ENCODE assay signal across 19 cellular contexts in the genomic region with DNA sequence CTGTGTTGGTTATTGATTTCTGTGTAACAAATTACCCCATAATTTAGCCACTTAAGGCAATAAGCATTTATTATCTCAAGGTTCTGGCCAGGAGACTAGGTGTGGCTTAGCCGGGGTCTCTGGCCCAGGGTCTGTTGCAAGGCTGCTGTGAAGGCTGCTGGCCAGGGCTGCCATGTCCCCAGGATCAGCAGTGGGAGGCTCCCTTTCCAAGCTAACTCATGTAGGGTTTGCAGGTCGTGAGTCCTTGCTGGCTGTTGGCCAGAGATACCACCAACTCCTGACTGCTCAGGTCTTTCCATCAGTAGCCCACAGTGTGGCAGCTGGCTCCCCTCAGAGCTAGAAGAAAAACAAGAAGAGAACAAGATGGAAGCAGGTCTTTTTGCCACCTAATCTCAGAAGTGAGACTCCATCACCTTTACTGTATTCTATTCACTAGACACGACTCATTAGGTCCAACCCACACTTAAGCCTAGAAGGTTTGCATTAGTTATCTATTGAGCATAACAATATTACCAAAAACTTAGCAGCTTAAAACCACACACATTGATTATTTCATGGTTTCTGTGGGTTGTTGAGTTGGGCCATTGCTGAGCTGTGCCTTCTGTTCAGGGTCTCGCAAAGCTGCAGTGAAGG.
DNase-seq lines count a peak whose midpoint lies in the region; ATAC-seq, FAIRE-seq and TF ChIP-seq lines count a peak whose summit lies in the region.
"Had no signal": no experiment of that assay in that cellular context is flagged by ENCODE, and none has a peak within 500 bp of the region (broad histone marks: within the 10 kb centered on the region; RNA-seq: fewer than 3 reads in every experiment).

No MANE protein-coding gene starts in this region.

- H3K27ac Mint-ChIP-seq in activated T-cell treated with anti-CD3 and anti-CD28 coated beads, Interleukin-2, amount 50 U/mL, for 24 hours, result peak overlapping the region; percentile 30
- H3K27ac Mint-ChIP-seq in activated naive CD8-positive, alpha-beta T cell treated with anti-CD3 and anti-CD28 coated beads for 36 hours, result no peak overlapping the region

- peaks cover 18% of the 10 kb centered on the region for H3K4me1 Mint-ChIP-seq in activated T-cell treated with anti-CD3 and anti-CD28 coated beads, Interleukin-2, amount 50 U/mL, for 24 hours (ENCODE audit: low read depth)
- peaks cover 6% of the 10 kb centered on the region for H3K4me1 Mint-ChIP-seq in activated naive CD8-positive, alpha-beta T cell treated with anti-CD3 and anti-CD28 coated beads for 36 hours

- H2BK120ac ChIP-seq in IMR-90 (ENCODE audit: low read depth, low read length), result no peak overlapping the region

- H3K4me3 ChIP-seq in IMR-90 (ENCODE audit: insufficient read depth, low read depth, low read length), result no peak overlapping the region
- no peak overlapping the region for H3K4me3 ChIP-seq in small intestine (ENCODE audit: low read depth in 1 of 2, low read length in 2 of 2)
- H3K4me3 ChIP-seq in A673 (ENCODE audit: low read depth, low read length, poor library complexity, severe bottlenecking), result no peak overlapping the region

- DNase-seq in activated T-cell treated with anti-CD3 and anti-CD28 coated beads, Interleukin-2, amount 50 U/mL, for 24 hours, result no peak
- DNase-seq in activated T-cell treated with anti-CD3 and anti-CD28 coated beads, Interleukin-2, amount 50 U/mL, for 48 hours, result no peak
- DNase-seq in IMR-90 (no peak), small intestine (peak; percentile 37), A673 (ENCODE audit: low spot score) (no peak), NCI-H82 (lab: John Stamatoyannopoulos, UW) (no peak), D341Med (ENCODE audit: low spot score) (no peak)
- peak; percentile 21 for DNase-seq in activated naive CD8-positive, alpha-beta T cell treated with anti-CD3 and anti-CD28 coated beads for 36 hours
- DNase-seq: ACHN, DMS79 treated with DMSO at 0.1 percent for 48 hours, MM.1S, NCI-H1092 treated with DMSO at 0.1 percent for 48 hours, NCI-H2081 treated with DMSO at 0.1 percent for 48 hours, NCI-H510A treated with DMSO at 0.1 percent for 48 hours, NCI-H774, OCI-M1, Right ventricle myocardium superior had no signal

- H4K91ac ChIP-seq in IMR-90 (ENCODE audit: insufficient read depth, low read depth, low read length), result no peak overlapping the region

- peaks cover 25% of the 10 kb centered on the region for H3K9me3 Mint-ChIP-seq in activated T-cell treated with anti-CD3 and anti-CD28 coated beads, Interleukin-2, amount 50 U/mL, for 24 hours
- H3K9me3 Mint-ChIP-seq in activated naive CD8-positive, alpha-beta T cell treated with anti-CD3 and anti-CD28 coated beads for 36 hours, result peaks cover 22% of the 10 kb centered on the region

- H3K27me3 Mint-ChIP-seq in activated T-cell treated with anti-CD3 and anti-CD28 coated beads, Interleukin-2, amount 50 U/mL, for 24 hours, result no peaks in the 10 kb centered on the region
- no peaks in the 10 kb centered on the region for H3K27me3 Mint-ChIP-seq in activated naive CD8-positive, alpha-beta T cell treated with anti-CD3 and anti-CD28 coated beads for 36 hours

- no peak overlapping the region for H3K4ac ChIP-seq in IMR-90 (ENCODE audit: low read depth, low read length)

- H4K5ac ChIP-seq in IMR-90 (ENCODE audit: low read depth, low read length), result no peak overlapping the region

- H2BK20ac ChIP-seq in IMR-90 (ENCODE audit: low read depth, low read length), result no peak overlapping the region

- BruUV-seq in IMR-90 (replicated peaks; lab: Mats Ljungman, UMichigan) (no TSS peak), A673 (replicated peaks; lab: Mats Ljungman, UMichigan) (no TSS peak)

- H3K23ac ChIP-seq in IMR-90 (ENCODE audit: low read depth, low read length), result no peak overlapping the region

- H3K4me1 ChIP-seq in IMR-90 (ENCODE audit: control insufficient read depth, insufficient read depth, low read length) (peaks cover 9% of the 10 kb centered on the region), small intestine (ENCODE audit: control insufficient read depth in 2 of 2, insufficient read depth in 1 of 2, low read depth in 1 of 2, low read length in 1 of 2) (no peaks in the 10 kb centered on the region), A673 (ENCODE audit: insufficient read depth, low read length, poor library complexity, severe bottlenecking) (no peaks in the 10 kb centered on the region)

- CTCF ChIA-PET in IMR-90 (lab: Yijun Ruan, JAX) (no interaction called here), A673 (lab: Charles Lee) (no interaction called here)

- no peak overlapping the region for H2BK5ac ChIP-seq in IMR-90 (ENCODE audit: low read depth, low read length, poor library complexity, severe bottlenecking)

- H3K14ac ChIP-seq in IMR-90 (replicated peaks; ENCODE audit: low read depth, low read length), result no peak overlapping the region

- 0% methylated on average over 1 of the region's 4 CpGs; no CpG with 5 or more reads in 1 of the 2 experiments for WGBS in IMR-90 (ENCODE audit: extremely low coverage in 2 of 2, insufficient read length in 1 of 2), 2 experiments
- WGBS in small intestine, 3 donors, result 49 to 63% (median 54%) methylated on average over 4 of the region's 4 CpGs

- H2BK15ac ChIP-seq in IMR-90 (ENCODE audit: low read depth, low read length), result no peak overlapping the region

- H2AK9ac ChIP-seq in IMR-90 (replicated peaks; ENCODE audit: low read depth, low read length, poor library complexity), result no peak overlapping the region

- in situ Hi-C loops in IMR-90 (cut with MboI; ENCODE audit: low sequenced_read_pairs), result no loop called here

- H3K4me2 ChIP-seq in IMR-90 (ENCODE audit: low read depth, low read length), result no peak overlapping the region

- H2AK5ac ChIP-seq in IMR-90 (ENCODE audit: low read depth, low read length), result no peak overlapping the region

- H3K9me3 ChIP-seq in IMR-90 (ENCODE audit: control insufficient read depth, insufficient read depth, low read length) (peaks cover 13% of the 10 kb centered on the region), small intestine (ENCODE audit: control insufficient read depth, low read depth) (no peaks in the 10 kb centered on the region), A673 (ENCODE audit: low read depth, low read length, poor library complexity, severe bottlenecking) (peaks cover 4% of the 10 kb centered on the region)

- no peak overlapping the region for H3K56ac ChIP-seq in IMR-90 (ENCODE audit: extremely low read depth, insufficient read depth, low read length)

- H3K36me3 ChIP-seq in IMR-90 (ENCODE audit: control insufficient read depth, insufficient read depth, low read length) (no peaks in the 10 kb centered on the region), small intestine (ENCODE audit: control insufficient read depth in 2 of 2, insufficient read depth in 2 of 2, low read length in 2 of 2) (no peaks in the 10 kb centered on the region), A673 (ENCODE audit: insufficient read depth, low read length, poor library complexity, severe bottlenecking) (no peaks in the 10 kb centered on the region)

- H3K27ac ChIP-seq in IMR-90 (ENCODE audit: insufficient read depth, low read length) (no peak overlapping the region), small intestine (ENCODE audit: low read depth in 1 of 2, low read length in 1 of 2) (no peak overlapping the region), A673 (ENCODE audit: low read depth, low read length, poor library complexity, severe bottlenecking) (no peak overlapping the region)
- H3K27ac ChIP-seq: C4-2B had no signal

- POLR2A ChIA-PET in IMR-90 (lab: Charles Lee; ENCODE audit: unreplicated experiment) (no interaction called here), A673 (lab: Charles Lee; ENCODE audit: low non-redundant PET) (no interaction called here)

- TF ChIP-seq CTCF in IMR-90 (conservative IDR thresholded peaks at IDR 0.05; ENCODE audit: low read depth, low read length) (no peak), A673 (conservative IDR thresholded peaks at IDR 0.05; ENCODE audit: low read depth, low read length) (no peak)

- no peak overlapping the region for H4K8ac ChIP-seq in IMR-90 (ENCODE audit: low read depth in 2 of 2, low read length in 2 of 2)

- H3K9ac ChIP-seq in IMR-90 (ENCODE audit: low read depth, low read length), result no peak overlapping the region

- no peak overlapping the region for H3K18ac ChIP-seq in IMR-90 (ENCODE audit: low read depth, low read length)

- TF ChIP-seq RAD21 in IMR-90 (IDR thresholded peaks at IDR 0.05; ENCODE audit: low read length), result no peak

- no peak for FAIRE-seq in small intestine (lab: Jason Lieb, UNC)
- FAIRE-seq: H1 had no signal

- no peak for ATAC-seq in IMR-90 (ENCODE audit: low read depth)

- H3K4me3 Mint-ChIP-seq in activated T-cell treated with anti-CD3 and anti-CD28 coated beads, Interleukin-2, amount 50 U/mL, for 24 hours, result no peak overlapping the region
- H3K4me3 Mint-ChIP-seq in activated naive CD8-positive, alpha-beta T cell treated with anti-CD3 and anti-CD28 coated beads for 36 hours, result no peak overlapping the region

- peaks cover 20% of the 10 kb centered on the region for H3K9me1 ChIP-seq in IMR-90 (ENCODE audit: insufficient read depth, low read length)

- no peaks in the 10 kb centered on the region for H4K20me1 ChIP-seq in IMR-90 (ENCODE audit: insufficient read depth, low read length)

- TF ChIP-seq POLR2A in IMR-90 (IDR thresholded peaks at IDR 0.05; ENCODE audit: low read depth, low read length), result no peak

- H3K36me3 Mint-ChIP-seq in activated T-cell treated with anti-CD3 and anti-CD28 coated beads, Interleukin-2, amount 50 U/mL, for 24 hours (ENCODE audit: low read depth), result peaks cover 6% of the 10 kb centered on the region
- H3K36me3 Mint-ChIP-seq in activated naive CD8-positive, alpha-beta T cell treated with anti-CD3 and anti-CD28 coated beads for 36 hours, result peaks cover 15% of the 10 kb centered on the region

- dilution Hi-C loops in IMR-90 (cut with HindIII; ENCODE audit: low sequenced_read_pairs, unreplicated experiment), result no loop called here

- H2AFZ ChIP-seq in IMR-90 (replicated peaks; ENCODE audit: low read length, poor library complexity), result peak overlapping the region; percentile 4

- no peaks in the 10 kb centered on the region for H3K79me1 ChIP-seq in IMR-90 (ENCODE audit: low read depth in 1 of 2, low read length in 2 of 2)

- H3K27me3 ChIP-seq in IMR-90 (ENCODE audit: control insufficient read depth, insufficient read depth, low read length), result no peaks in the 10 kb centered on the region
- H3K27me3 ChIP-seq in small intestine (ENCODE audit: control insufficient read depth in 2 of 2, insufficient read depth in 2 of 2, low read length in 2 of 2), result no peaks in the 10 kb centered on the region
- H3K27me3 ChIP-seq in A673 (replicated peaks; ENCODE audit: insufficient read depth, low read depth, low read length, poor library complexity), result no peaks in the 10 kb centered on the region

- intact Hi-C loops in IMR-90 (cut with micrococcal nuclease), result no loop called here
- intact Hi-C loops in A673 (cut with micrococcal nuclease; ENCODE audit: unreplicated experiment), result no loop called here

Comparison
In these comparisons a context has a peak if more than half of its experiments do, and no peak if none do; other contexts are left out.
1. DNase-seq: peak in activated naive CD8-positive, alpha-beta T cell treated with anti-CD3 and anti-CD28 coated beads for 36 hours (single experiment) and small intestine (single experiment); none in activated T-cell treated with anti-CD3 and anti-CD28 coated beads, Interleukin-2, amount 50 U/mL, for 24 hours (single experiment), activated T-cell treated with anti-CD3 and anti-CD28 coated beads, Interleukin-2, amount 50 U/mL, for 48 hours (0 of 2), IMR-90 (single experiment), A673 (single experiment), NCI-H82 (single experiment) and D341Med (single experiment).